Comparison of ENCODE assay signal across 9 cellular contexts in genomic region chr1:186404454-186405051, GRCh38. TPM values are rescaled to one million over a fixed set of nuclear protein-coding genes. Genes with fewer than 3 reads are reported as not detected.
DNase-seq lines count a peak whose midpoint lies in the region; TF ChIP-seq lines count a peak whose summit lies in the region.
"Had no signal": no experiment of that assay in that cellular context is flagged by ENCODE, and none has a peak within 500 bp of the region (broad histone marks: within the 10 kb centered on the region; RNA-seq: fewer than 3 reads in every experiment).

No MANE protein-coding gene starts in this region.

- no peaks in the 10 kb centered on the region for H3K27me3 ChIP-seq in adrenal gland
- H3K27me3 ChIP-seq in testis, result no peaks in the 10 kb centered on the region
- H3K27me3 ChIP-seq: BLaER1 had no signal

- no peaks in the 10 kb centered on the region for H3K9me3 ChIP-seq in adrenal gland (replicated peaks in 1 of 3)
- no peaks in the 10 kb centered on the region for H3K9me3 ChIP-seq in testis
- H3K9me3 ChIP-seq: BLaER1 had no signal

- H3K4me1 ChIP-seq in adrenal gland (replicated peaks in 1 of 2), result no peaks in the 10 kb centered on the region
- H3K4me1 ChIP-seq in testis, result no peaks in the 10 kb centered on the region
- H3K4me1 ChIP-seq: BLaER1 had no signal

- peak; percentile 47 to 73 (median 58) for TF ChIP-seq CTCF in adrenal gland (IDR thresholded peaks at IDR 0.05)
- TF ChIP-seq CTCF in testis (IDR thresholded peaks at IDR 0.05), result peak; percentile 42 to 73 (median 72)
- TF ChIP-seq CTCF in lower leg skin (IDR thresholded peaks at IDR 0.05), result no peak

- TF ChIP-seq POLR2A in adrenal gland (IDR thresholded peaks at IDR 0.05) (no peak), testis (IDR thresholded peaks at IDR 0.05) (no peak), lower leg skin (IDR thresholded peaks at IDR 0.05) (no peak)

- H3K4me3 ChIP-seq in adrenal gland (no peak overlapping the region), testis (no peak overlapping the region), lower leg skin (ENCODE audit: low read depth, poor library complexity, severe bottlenecking) (no peak overlapping the region)
- H3K4me3 ChIP-seq: BLaER1 had no signal

- H3K36me3 ChIP-seq in adrenal gland (replicated peaks in 1 of 2), result peaks cover 0 to 44% of the 10 kb centered on the region in 2 donors
- H3K36me3 ChIP-seq in testis (ENCODE audit: low read depth, missing control alignments), result no peaks in the 10 kb centered on the region

- CTCF ChIA-PET in HEK293T (lab: Yijun Ruan, JAX), result interaction anchor here (0.8 kb wide), 1 partner anchor 582 kb away, joined by 5 read pairs; no protein-coding TSS in a partner anchor

- H3K27ac ChIP-seq in adrenal gland (no peak overlapping the region), testis (no peak overlapping the region)
- H3K27ac ChIP-seq: BLaER1 had no signal

- intact Hi-C loops in adrenal gland (cut with DNase I) (no loop called here), testis (cut with DNase I; ENCODE audit: low total_unique reads) (no loop called here), lower leg skin (cut with DNase I; ENCODE audit: low total_unique reads) (no loop called here)

- DNase-seq in DMS 273 (lab: John Stamatoyannopoulos, UW; ENCODE audit: unreplicated experiment) (peak; percentile 38), DMS 273 treated with DMSO at 0.1 percent for 48 hours (lab: John Stamatoyannopoulos, UW) (no peak), HEK293T (ENCODE audit: extremely low spot score) (peak; percentile 67), NCI-H2227 treated with DMSO at 0.1 percent for 48 hours (lab: John Stamatoyannopoulos, UW) (peak; percentile 44), adrenal gland (no peak), iPS-NIHi11 (ENCODE audit: low spot score) (peak; percentile 32), testis (no peak), lower leg skin (ENCODE audit: low spot score in 2 of 2) (no peak)

- 40 to 51% (median 48%) methylated on average over 5 of the region's 5 CpGs for WGBS in adrenal gland, 4 donors
- WGBS in testis, 2 donors, result 31 to 41% methylated on average over 5 of the region's 5 CpGs
- WGBS in lower leg skin, 2 donors, result 26 to 36% methylated on average over 5 of the region's 5 CpGs

- POLR2A ChIA-PET in HEK293T (lab: Yijun Ruan, JAX), result no interaction called here

TF ChIP-seq in HEK293T, 16 proteins besides CTCF, POLR2A, EP300 and RAD21:
- TF ChIP-seq FOXM1 (IDR thresholded peaks at IDR 0.05; ENCODE audit: borderline replicate concordance) (no peak), FOXA1 (IDR thresholded peaks at IDR 0.05) (0 out of 2 replicates have a peak, but pooled peaks have one; percentile 24)
TF ChIP-seq in HEK293T: peak in this region for 1.

RNA-seq across cellular contexts. Expression of gene ODR4, which starts 28.9 kb away (rescaled TPM):
- total RNA-seq in adrenal gland (10 to 100 TPM; 15.6 to 31.3 (median 22.1) TPM), testis (10 to 100 TPM; 23.0 to 31.3 TPM), lower leg skin (10 to 100 TPM; 12.7 to 34.0 (median 17.6) TPM)
- polyA plus RNA-seq in adrenal gland (10 to 100 TPM; 22.6 to 46.3 (median 32.4) TPM), testis (ENCODE audit: insufficient read depth, low read depth, low replicate concordance) (11.8 TPM)

RNA-seq across cellular contexts. Expression of gene TPR, which starts 29.5 kb away (rescaled TPM):
- 10 to 100 TPM; 43.4 to 77.2 (median 65.4) TPM for total RNA-seq in adrenal gland
- polyA plus RNA-seq in adrenal gland, result 10 to 100 TPM; 24.2 to 43.9 (median 36.8) TPM
- 100 to 1,000 TPM; 164 to 249 TPM for total RNA-seq in testis
- polyA plus RNA-seq in testis (ENCODE audit: insufficient read depth, low read depth, low replicate concordance), result 47.4 TPM
- total RNA-seq in lower leg skin, result 10 to 100 TPM; 70.9 to 94.7 (median 75.4) TPM

RNA-seq across cellular contexts. Expression of gene PDC, which starts 56.4 kb away (rescaled TPM):
- total RNA-seq in adrenal gland, result not detected
- polyA plus RNA-seq in adrenal gland, result not detected
- under 1 TPM; 0.37 to 0.39 TPM for total RNA-seq in testis
- polyA plus RNA-seq in testis (ENCODE audit: insufficient read depth, low read depth, low replicate concordance), result not detected
- not detected for total RNA-seq in lower leg skin

Comparison
In these comparisons a context has a peak if more than half of its experiments do, and no peak if none do; other contexts are left out.
1. DNase-seq: peak in DMS 273 (single experiment), HEK293T (single experiment), NCI-H2227 treated with DMSO at 0.1 percent for 48 hours (single experiment) and iPS-NIHi11 (single experiment); none in DMS 273 treated with DMSO at 0.1 percent for 48 hours (single experiment), adrenal gland (0 of 7), testis (single experiment) and lower leg skin (0 of 2).
2. CTCF ChIP-seq: peak in adrenal gland (6 of 6) and testis (3 of 3); none in lower leg skin (0 of 3).